ENCODE assay signal across 36 cellular contexts in genomic region chr15:96066126-96066525, GRCh38.
"Had no signal": no experiment of that assay in that cellular context is flagged by ENCODE, and none has a peak within 500 bp of the region (broad histone marks: within the 10 kb centered on the region; RNA-seq: fewer than 3 reads in every experiment).

No MANE protein-coding gene starts in this region.

- H3K4me3 Mint-ChIP-seq: activated CD4-positive, alpha-beta memory T cell treated with anti-CD3 and anti-CD28 coated beads, Interleukin-2, amount 10 ng/mL, durations not matched to agents 7 days and 5 days; activated naive CD4-positive, alpha-beta T cell treated with anti-CD3 and anti-CD28 coated beads, Interleukin-2, amount 50 U/mL, for 24 hours; activated naive CD8-positive, alpha-beta T cell treated with anti-CD3 and anti-CD28 coated beads, Interleukin-2, amount 10 ng/mL, durations not matched to agents 7 days and 5 days; activated T-cell treated with anti-CD3 and anti-CD28 coated beads, Interleukin-2, amount 50 U/mL, for 24 hours had no signal

- FAIRE-seq: astrocyte had no signal

- H3K36me3 Mint-ChIP-seq: activated naive CD4-positive, alpha-beta T cell treated with anti-CD3 and anti-CD28 coated beads, Interleukin-2, amount 50 U/mL, for 24 hours; activated naive CD8-positive, alpha-beta T cell treated with anti-CD3 and anti-CD28 coated beads, Interleukin-2, amount 10 ng/mL, durations not matched to agents 7 days and 5 days had no signal

- H3K4me1 Mint-ChIP-seq: activated CD4-positive, alpha-beta memory T cell treated with anti-CD3 and anti-CD28 coated beads, Interleukin-2, amount 10 ng/mL, durations not matched to agents 7 days and 5 days; activated naive CD4-positive, alpha-beta T cell treated with anti-CD3 and anti-CD28 coated beads, Interleukin-2, amount 50 U/mL, for 24 hours; activated naive CD8-positive, alpha-beta T cell treated with anti-CD3 and anti-CD28 coated beads, Interleukin-2, amount 10 ng/mL, durations not matched to agents 7 days and 5 days had no signal

- H3K36me3 ChIP-seq: adrenal gland, breast epithelium, MG63, Peyer's patch, WERI-Rb-1 had no signal

- H3K9me3 ChIP-seq: adrenal gland, body of pancreas, breast epithelium, Peyer's patch had no signal

- ATAC-seq: body of pancreas, PC-3 had no signal

- H3K27ac Mint-ChIP-seq: activated CD4-positive, alpha-beta memory T cell treated with anti-CD3 and anti-CD28 coated beads, Interleukin-2, amount 10 ng/mL, durations not matched to agents 7 days and 5 days; activated naive CD4-positive, alpha-beta T cell treated with anti-CD3 and anti-CD28 coated beads, Interleukin-2, amount 50 U/mL, for 24 hours; activated naive CD8-positive, alpha-beta T cell treated with anti-CD3 and anti-CD28 coated beads, Interleukin-2, amount 10 ng/mL, durations not matched to agents 7 days and 5 days; activated T-cell treated with anti-CD3 and anti-CD28 coated beads, Interleukin-2, amount 50 U/mL, for 24 hours; activated T-helper 2 cell treated with anti-CD3 and anti-CD28 coated beads, Interferon-gamma antibody, Interleukin-2, Interleukin-4, amounts not matched to agents 10 μg/mL and 5 μg/mL and 100 μg/mL, durations not matched to agents 14 hours and 24 hours and 36 hours had no signal

- H3K27me3 ChIP-seq: adrenal gland, body of pancreas, breast epithelium, MG63, Peyer's patch had no signal

- DNase-seq: activated CD4-positive, alpha-beta memory T cell treated with anti-CD3 and anti-CD28 coated beads, Interleukin-2, amount 10 ng/mL, durations not matched to agents 7 days and 5 days; activated CD4-positive, alpha-beta T cell treated with anti-CD3 and anti-CD28 coated beads for 1 hour; activated CD4-positive, alpha-beta T cell treated with anti-CD3 and anti-CD28 coated beads for 48 hours; activated CD4-positive, CD25-positive, alpha-beta regulatory T cell; activated gamma-delta T cell; activated naive CD4-positive, alpha-beta T cell treated with Interleukin-2 at 50 U/mL for 16 hours; activated naive CD8-positive, alpha-beta T cell treated with anti-CD3 and anti-CD28 coated beads, Interleukin-2, amount 10 ng/mL, durations not matched to agents 7 days and 5 days; activated T-cell treated with anti-CD3 and anti-CD28 coated beads, Interleukin-2, amount 50 U/mL, for 24 hours; adrenal gland; body of pancreas; caudate nucleus; Kasumi-1; KG1; MG63; NCI-H1048; NCI-H1436 treated with DMSO at 0.1 percent for 48 hours; NCI-H187; NCI-H2029 treated with DMSO at 0.1 percent for 48 hours; NCI-H2107; NCI-H2171; NCI-H510A; NCI-H526; NCI-H748 treated with DMSO at 0.1 percent for 48 hours; NK-92 treated with Interleukin-12 subunit alpha and Interleukin-12 subunit beta, amount 100 ng/mL, for 24 hours; PC-3; Peyer's patch; RPMI8226; SW 1271; T-helper 1 cell; T-helper 2 cell; T-helper 9 cell; WERI-Rb-1 had no signal

- H3K4me1 ChIP-seq: adrenal gland, body of pancreas, breast epithelium, Peyer's patch had no signal

- H3K27me3 Mint-ChIP-seq: activated CD4-positive, alpha-beta memory T cell treated with anti-CD3 and anti-CD28 coated beads, Interleukin-2, amount 10 ng/mL, durations not matched to agents 7 days and 5 days had no signal

- H3K27ac ChIP-seq: adrenal gland, body of pancreas, breast epithelium, Peyer's patch, WERI-Rb-1 had no signal

- H3K9me3 Mint-ChIP-seq: activated naive CD4-positive, alpha-beta T cell treated with anti-CD3 and anti-CD28 coated beads, Interleukin-2, amount 50 U/mL, for 24 hours; activated naive CD8-positive, alpha-beta T cell treated with anti-CD3 and anti-CD28 coated beads, Interleukin-2, amount 10 ng/mL, durations not matched to agents 7 days and 5 days; activated T-cell treated with anti-CD3 and anti-CD28 coated beads, Interleukin-2, amount 50 U/mL, for 24 hours; activated T-helper 2 cell treated with anti-CD3 and anti-CD28 coated beads, Interferon-gamma antibody, Interleukin-2, Interleukin-4, amounts not matched to agents 10 μg/mL and 5 μg/mL and 100 μg/mL, durations not matched to agents 14 hours and 24 hours and 36 hours had no signal

- H3K4me3 ChIP-seq: adrenal gland, body of pancreas, breast epithelium, MG63, Peyer's patch had no signal
